Comparison of ENCODE assay signal across 9 cellular contexts in the genomic region with DNA sequence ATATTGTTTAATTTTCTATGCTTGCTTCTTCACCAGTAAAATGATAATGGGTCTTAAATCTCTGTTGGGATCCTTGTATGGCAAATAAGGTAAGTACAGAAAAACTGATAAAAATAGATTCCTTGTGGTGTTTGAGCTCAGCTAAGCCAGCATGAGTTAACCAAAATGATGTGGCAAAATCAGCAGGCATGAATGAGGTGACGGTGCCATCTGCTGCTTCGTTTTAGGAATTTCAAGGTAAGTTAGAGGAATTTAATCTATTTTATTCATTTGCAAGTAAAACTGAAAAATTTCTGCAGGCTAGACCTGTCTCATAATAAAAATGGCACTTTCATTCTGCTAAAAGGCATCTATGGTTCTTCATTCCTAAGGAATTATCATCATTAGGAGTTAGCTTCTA. TPM values are rescaled to one million over a fixed set of nuclear protein-coding genes. Genes with fewer than 3 reads are reported as not detected.
DNase-seq lines count a peak whose midpoint lies in the region; ATAC-seq, FAIRE-seq and TF ChIP-seq lines count a peak whose summit lies in the region.
"Had no signal": no experiment of that assay in that cellular context is flagged by ENCODE, and none has a peak within 500 bp of the region (broad histone marks: within the 10 kb centered on the region; RNA-seq: fewer than 3 reads in every experiment).

No MANE protein-coding gene starts in this region.

- intact Hi-C loops in IMR-90 (cut with micrococcal nuclease) (loop anchor here (1.0 to 5.0 kb wide), 6 partner anchors 107 to 392 kb away; a partner anchor contains a TSS), kidney (cut with DNase I) (no loop called here)

- TF ChIP-seq CTCF in IMR-90 (conservative IDR thresholded peaks at IDR 0.05; ENCODE audit: low read depth, low read length) (peak; percentile 82), brain (conservative IDR thresholded peaks at IDR 0.05) (peak; percentile 87 to 94), kidney (IDR thresholded peaks at IDR 0.05; ENCODE audit: borderline replicate concordance, extremely low read depth, insufficient read depth) (peak; percentile 62)

- no peak overlapping the region for H2BK20ac ChIP-seq in IMR-90 (ENCODE audit: low read depth, low read length)

- no peak overlapping the region for H3K18ac ChIP-seq in IMR-90 (ENCODE audit: low read depth, low read length)

- POLR2A ChIA-PET in IMR-90 (lab: Charles Lee; ENCODE audit: unreplicated experiment), result interaction anchor here (0.5 kb wide), 1 partner anchor 307 kb away, joined by 17 read pairs; no protein-coding TSS in a partner anchor

- H3K36me3 ChIP-seq in IMR-90 (ENCODE audit: control insufficient read depth, insufficient read depth, low read length) (no peaks in the 10 kb centered on the region), kidney (ENCODE audit: control insufficient read depth in 1 of 2, insufficient read depth in 2 of 2, low read length in 2 of 2) (no peaks in the 10 kb centered on the region)

- H3K23ac ChIP-seq in IMR-90 (ENCODE audit: low read depth, low read length), result no peak overlapping the region

- in situ Hi-C loops in IMR-90 (cut with MboI; ENCODE audit: low sequenced_read_pairs), result no loop called here

- FAIRE-seq in kidney (lab: Jason Lieb, UNC), result peak; percentile 42

- no peak overlapping the region for H2BK120ac ChIP-seq in IMR-90 (ENCODE audit: low read depth, low read length)

- H3K4me3 ChIP-seq in IMR-90 (ENCODE audit: insufficient read depth, low read depth, low read length) (no peak overlapping the region), kidney (ENCODE audit: low read length in 2 of 2) (no peak overlapping the region)

- H3K14ac ChIP-seq in IMR-90 (replicated peaks; ENCODE audit: low read depth, low read length), result no peak overlapping the region

- no peaks in the 10 kb centered on the region for H3K36me3 Mint-ChIP-seq in brain

- H2BK5ac ChIP-seq in IMR-90 (ENCODE audit: low read depth, low read length, poor library complexity, severe bottlenecking), result no peak overlapping the region

- no peak overlapping the region for H2AFZ ChIP-seq in IMR-90 (replicated peaks; ENCODE audit: low read length, poor library complexity)

- no CpG with 5 or more reads among the region's 2 CpGs for WGBS in IMR-90 (ENCODE audit: extremely low coverage in 2 of 2, insufficient read length in 1 of 2), 2 experiments

- H3K9me3 Mint-ChIP-seq in brain, result no peaks in the 10 kb centered on the region
- H3K9me3 Mint-ChIP-seq: T-helper 1 cell treated with Interleukin-12 subunit alpha and Interleukin-12 subunit beta and Interleukin-4 antibody, amounts not matched to agents 30 μg/mL and 1 μg/mL, for 36 hours had no signal

- H3K4me1 ChIP-seq in IMR-90 (ENCODE audit: control insufficient read depth, insufficient read depth, low read length) (peaks cover 2% of the 10 kb centered on the region; the same call in 1 of the 2 replicates), kidney (ENCODE audit: control insufficient read depth in 1 of 2, insufficient read depth in 1 of 2, low read depth in 1 of 2, low read length in 2 of 2) (no peaks in the 10 kb centered on the region)

- H3K27ac Mint-ChIP-seq in brain, result no peak overlapping the region
- H3K27ac Mint-ChIP-seq: T-helper 1 cell treated with Interleukin-12 subunit alpha and Interleukin-12 subunit beta and Interleukin-4 antibody, amounts not matched to agents 30 μg/mL and 1 μg/mL, for 36 hours had no signal

- no TSS peak for BruUV-seq in IMR-90 (replicated peaks; lab: Mats Ljungman, UMichigan)

- H3K9ac ChIP-seq in IMR-90 (ENCODE audit: low read depth, low read length), result no peak overlapping the region
- no peak overlapping the region for H3K9ac ChIP-seq in kidney (ENCODE audit: low read length in 2 of 2)

- H3K79me1 ChIP-seq in IMR-90 (ENCODE audit: low read depth in 1 of 2, low read length in 2 of 2), result no peaks in the 10 kb centered on the region

- H3K9me3 ChIP-seq in IMR-90 (ENCODE audit: control insufficient read depth, insufficient read depth, low read length) (no peaks in the 10 kb centered on the region), kidney (ENCODE audit: control insufficient read depth in 1 of 2, low read length in 2 of 2) (no peaks in the 10 kb centered on the region)

- dilution Hi-C loops in IMR-90 (cut with HindIII; ENCODE audit: low sequenced_read_pairs, unreplicated experiment), result no loop called here

- CTCF ChIA-PET in IMR-90 (lab: Yijun Ruan, JAX), result interaction anchor here (0.7 to 3.1 kb wide), 13 partner anchors 88 to 391 kb away, joined by 3 to 16 read pairs (median 4); a partner anchor contains a TSS

- DNase-seq in DMS153 treated with DMSO at 0.1 percent for 48 hours (lab: John Stamatoyannopoulos, UW; ENCODE audit: unreplicated experiment), result peak; percentile 83
- peak; percentile 70 for DNase-seq in IMR-90
- DNase-seq in SKM-1 treated with dmso at 0.1 percent for 144 hours (lab: John Stamatoyannopoulos, UW; ENCODE audit: unreplicated experiment), result peak; percentile 26
- no peak for DNase-seq in kidney
- DNase-seq in stimulated activated CD4-positive, alpha-beta T cell treated with anti-CD3 and anti-CD28 coated beads, Interleukin-4, amount 100 ng/mL, for 4 hours, result peak; percentile 16 to 18
- DNase-seq in epidermal melanocyte (ENCODE audit: insufficient read length, low spot score), result no peak

- no peak overlapping the region for H3K4me3 Mint-ChIP-seq in brain
- H3K4me3 Mint-ChIP-seq: T-helper 1 cell treated with Interleukin-12 subunit alpha and Interleukin-12 subunit beta and Interleukin-4 antibody, amounts not matched to agents 30 μg/mL and 1 μg/mL, for 36 hours had no signal

- ATAC-seq in IMR-90 (ENCODE audit: low read depth) (peak; percentile 67), HG02623 (IDR thresholded peaks at IDR 0.05; ENCODE audit: unreplicated experiment) (no peak)

- H3K56ac ChIP-seq in IMR-90 (ENCODE audit: extremely low read depth, insufficient read depth, low read length), result no peak overlapping the region

- no peak overlapping the region for H4K8ac ChIP-seq in IMR-90 (ENCODE audit: low read depth in 2 of 2, low read length in 2 of 2)

- H4K91ac ChIP-seq in IMR-90 (ENCODE audit: insufficient read depth, low read depth, low read length), result no peak overlapping the region

- TF ChIP-seq POLR2A in IMR-90 (IDR thresholded peaks at IDR 0.05; ENCODE audit: low read depth, low read length), result no peak

- H3K27ac ChIP-seq in IMR-90 (ENCODE audit: insufficient read depth, low read length), result no peak overlapping the region
- H3K27ac ChIP-seq in kidney (ENCODE audit: low read depth in 2 of 2, low read length in 2 of 2), result no peak overlapping the region

- no peak overlapping the region for H4K5ac ChIP-seq in IMR-90 (ENCODE audit: low read depth, low read length)

- H2AK5ac ChIP-seq in IMR-90 (ENCODE audit: low read depth, low read length), result no peak overlapping the region

- H4K20me1 ChIP-seq in IMR-90 (ENCODE audit: insufficient read depth, low read length), result no peaks in the 10 kb centered on the region

- H3K4ac ChIP-seq in IMR-90 (ENCODE audit: low read depth, low read length), result no peak overlapping the region

- peak; percentile 86 for TF ChIP-seq RAD21 in IMR-90 (IDR thresholded peaks at IDR 0.05; ENCODE audit: low read length)

- no peak overlapping the region for H2BK15ac ChIP-seq in IMR-90 (ENCODE audit: low read depth, low read length)

- 0 out of 2 replicates have a peak, but pooled peaks cover 2% of the 10 kb centered on the region for H3K9me1 ChIP-seq in IMR-90 (ENCODE audit: insufficient read depth, low read length)

- no peak overlapping the region for H2AK9ac ChIP-seq in IMR-90 (replicated peaks; ENCODE audit: low read depth, low read length, poor library complexity)

- H3K27me3 ChIP-seq in IMR-90 (ENCODE audit: control insufficient read depth, insufficient read depth, low read length), result no peaks in the 10 kb centered on the region

- peaks cover 15% of the 10 kb centered on the region for H3K27me3 Mint-ChIP-seq in brain

- no peak overlapping the region for H3K4me2 ChIP-seq in IMR-90 (ENCODE audit: low read depth, low read length)

- H3K4me1 Mint-ChIP-seq in brain, result no peaks in the 10 kb centered on the region

TF ChIP-seq in IMR-90, 13 proteins besides CTCF, POLR2A, EP300 and RAD21 (continues in another document):
- TF ChIP-seq MAFK (IDR thresholded peaks at IDR 0.05; ENCODE audit: low read depth, low read length), result no peak
- TF ChIP-seq CEBPB (IDR thresholded peaks at IDR 0.05; ENCODE audit: low read depth, low read length), result no peak
- no peak for TF ChIP-seq MXI1 (IDR thresholded peaks at IDR 0.05; ENCODE audit: borderline replicate concordance, low read depth, low read length)
- no peak for TF ChIP-seq RCOR1 (IDR thresholded peaks at IDR 0.05; ENCODE audit: insufficient replicate concordance, low read length)
- peak; percentile 87 for TF ChIP-seq SMC3 (IDR thresholded peaks at IDR 0.05; ENCODE audit: low read depth, low read length)

RNA-seq across cellular contexts. Expression of a gene that starts 10.0 kb away (rescaled TPM):
- total RNA-seq in IMR-90 (2012; rRNA removed), result not detected in 2 replicates
- not detected in 2 replicates for polyA plus RNA-seq in IMR-90 (2012; rRNA removed)
- polyA plus RNA-seq in IMR-90 (2012; cell fraction: cytosol; rRNA removed), result not detected in 2 replicates
- not detected in 2 replicates for polyA plus RNA-seq in IMR-90 (2012; cell fraction: nucleus; rRNA removed; ENCODE audit: low replicate concordance)
- polyA plus RNA-seq in brain (ENCODE audit: insufficient read depth, low read depth, low replicate concordance), result not detected
- 20.0 TPM for total RNA-seq in kidney
- polyA plus RNA-seq in kidney (ENCODE audit: insufficient read depth, low read depth, low replicate concordance), result 0.43 TPM

RNA-seq across cellular contexts. Expression of a gene that starts 31.9 kb away (rescaled TPM):
- total RNA-seq in IMR-90 (2012; rRNA removed) (2.5 and 3.2 TPM in 2 replicates), kidney (6.7 TPM)
- polyA plus RNA-seq in IMR-90 (2012; rRNA removed) (2.8 and 4.1 TPM in 2 replicates), brain (ENCODE audit: insufficient read depth, low read depth, low replicate concordance) (0.88 TPM), kidney (ENCODE audit: insufficient read depth, low read depth, low replicate concordance) (11.5 TPM)
- polyA plus RNA-seq in IMR-90 (2012; cell fraction: cytosol; rRNA removed), result 1.3 TPM in 2 replicates
- polyA plus RNA-seq in IMR-90 (2012; cell fraction: nucleus; rRNA removed; ENCODE audit: low replicate concordance), result 0.23 and 2.8 TPM in 2 replicates

RNA-seq across cellular contexts. Expression of a gene that starts 38.8 kb away (rescaled TPM):
- total RNA-seq in IMR-90 (2012; rRNA removed) (2.0 and 3.1 TPM in 2 replicates), kidney (25.7 TPM)
- polyA plus RNA-seq in IMR-90 (2012; rRNA removed) (2.4 and 3.6 TPM in 2 replicates), brain (ENCODE audit: insufficient read depth, low read depth, low replicate concordance) (0.20 TPM), kidney (ENCODE audit: insufficient read depth, low read depth, low replicate concordance) (292 TPM)
- polyA plus RNA-seq in IMR-90 (2012; cell fraction: cytosol; rRNA removed), result 1.8 and 2.8 TPM in 2 replicates
- 1.9 and 2.8 TPM in 2 replicates for polyA plus RNA-seq in IMR-90 (2012; cell fraction: nucleus; rRNA removed; ENCODE audit: low replicate concordance)

RNA-seq across cellular contexts. Expression of a gene that starts 41.2 kb away (rescaled TPM):
- not detected in 2 replicates for total RNA-seq in IMR-90 (2012; rRNA removed)
- polyA plus RNA-seq in IMR-90 (2012; rRNA removed), result not detected in 2 replicates
- not detected in 2 replicates for polyA plus RNA-seq in IMR-90 (2012; cell fraction: cytosol; rRNA removed)
- polyA plus RNA-seq in IMR-90 (2012; cell fraction: nucleus; rRNA removed; ENCODE audit: low replicate concordance), result not detected in 2 replicates
- 1.5 TPM for polyA plus RNA-seq in brain (ENCODE audit: insufficient read depth, low read depth, low replicate concordance)
- total RNA-seq in kidney, result 6.3 TPM
- 5.3 TPM for polyA plus RNA-seq in kidney (ENCODE audit: insufficient read depth, low read depth, low replicate concordance)

Comparison
In these comparisons a context has a peak if more than half of its experiments do, and no peak if none do; other contexts are left out.
1. DNase-seq: peak in DMS153 treated with DMSO at 0.1 percent for 48 hours (single experiment), IMR-90 (single experiment), SKM-1 treated with dmso at 0.1 percent for 144 hours (single experiment) and stimulated activated CD4-positive, alpha-beta T cell treated with anti-CD3 and anti-CD28 coated beads, Interleukin-4, amount 100 ng/mL, for 4 hours (2 of 2); none in kidney (single experiment) and epidermal melanocyte (single experiment).
2. RNA of a gene that starts 38.8 kb away (polyA plus RNA-seq): 292 TPM in kidney (single experiment); 1.8 to 3.6 TPM in IMR-90 and 0.20 TPM in brain (single experiment); every median in the first group is over 10 times any median in the second.
3. Peak in every context shown above with its lines, with median percentiles within 50 percentile points of each other: CTCF ChIP-seq.